In genomic region chr3:12471228-12471627, GRCh38 we compare ENCODE assay signal across 1 cellular context.
TF ChIP-seq lines count a peak whose summit lies in the region.

No MANE protein-coding gene starts in this region.

TF ChIP-seq in HEK293, 187 proteins besides CTCF, POLR2A, EP300 and RAD21 (continued from another document):
- TF ChIP-seq PRDM1 (tag by site-specific recombination; IDR thresholded peaks at IDR 0.05) (0 out of 2 replicates have a peak, but pooled peaks have one; percentile 16), ZNF791 (tag by site-specific recombination; IDR thresholded peaks at IDR 0.05) (no peak), ZXDB (tag by site-specific recombination; IDR thresholded peaks at IDR 0.05) (peak; percentile 28; the same call in 1 of the 2 replicates), ZNF692 (tag by site-specific recombination; IDR thresholded peaks at IDR 0.05) (0 out of 2 replicates have a peak, but pooled peaks have one; percentile 23), ZNF366 (tag by site-specific recombination; conservative IDR thresholded peaks at IDR 0.05) (peak; percentile 40; the same call in 1 of the 2 replicates), ZNF423 (tag by site-specific recombination; IDR thresholded peaks at IDR 0.05) (0 out of 2 replicates have a peak, but pooled peaks have one; percentile 9), SCRT1 (tag by site-specific recombination; IDR thresholded peaks at IDR 0.05; ENCODE audit: borderline replicate concordance) (peak; percentile 27; the same call in 1 of the 2 replicates), ZNF629 (tag by site-specific recombination; IDR thresholded peaks at IDR 0.05) (peak; percentile 66), ZFHX2 (tag by site-specific recombination; conservative IDR thresholded peaks at IDR 0.05) (peak; percentile 76), ZNF394 (tag by site-specific recombination; IDR thresholded peaks at IDR 0.05; ENCODE audit: borderline replicate concordance) (no peak), SP7 (tag by site-specific recombination; IDR thresholded peaks at IDR 0.05) (peak; percentile 84)
